In genomic region chr12:93743999-93744689, GRCh38 we compare ENCODE assay signal across 15 cellular contexts.
DNase-seq lines count a peak whose midpoint lies in the region; ATAC-seq and TF ChIP-seq lines count a peak whose summit lies in the region.
"Had no signal": no experiment of that assay in that cellular context is flagged by ENCODE, and none has a peak within 500 bp of the region (broad histone marks: within the 10 kb centered on the region; RNA-seq: fewer than 3 reads in every experiment).

No MANE protein-coding gene starts in this region.

- H3K4me1 ChIP-seq in iPS-20b (ENCODE audit: insufficient read depth, low read length) (peaks cover 33% of the 10 kb centered on the region; the same call in 1 of the 2 replicates), stomach (peaks cover 4 to 63% (median 35%) of the 10 kb centered on the region in 4 donors)
- H3K4me1 ChIP-seq: colonic mucosa had no signal

- H3K9ac ChIP-seq in iPS-20b (ENCODE audit: low read depth, low read length): peak overlapping the region; percentile 27; the same call in 1 of the 2 replicates

- no peak for TF ChIP-seq CTCF in stomach (IDR thresholded peaks at IDR 0.05)

- H3K27me3 ChIP-seq in iPS-20b (ENCODE audit: insufficient read depth, low read length) (no peaks in the 10 kb centered on the region), stomach (no peaks in the 10 kb centered on the region)
- H3K27me3 ChIP-seq: colonic mucosa, esophagus muscularis mucosa had no signal

- TF ChIP-seq POLR2A in stomach (IDR thresholded peaks at IDR 0.05) (no peak), GM18505 (IDR thresholded peaks at IDR 0.05; ENCODE audit: borderline replicate concordance, extremely low read depth, insufficient read depth, insufficient read length) (no peak)

- ATAC-seq in T-helper 17 cell: no peak
- ATAC-seq in GM18505 (IDR thresholded peaks at IDR 0.05; ENCODE audit: unreplicated experiment): no peak

- intact Hi-C loops in stomach (cut with DNase I; ENCODE audit: low total_unique reads): loop anchor here (5.0 kb wide), 1 partner anchor 172 kb away; the partner anchor contains the start of gene SOCS2

- peak overlapping the region; percentile 97 for H3K27ac Mint-ChIP-seq in T-helper 17 cell
- H3K27ac Mint-ChIP-seq: activated CD4-positive, alpha-beta T cell treated with anti-CD3 and anti-CD28 coated beads, Interleukin-2, amount 10 ng/mL, durations not matched to agents 24 days and 14 days; activated T-cell treated with anti-CD3 and anti-CD28 coated beads, Interleukin-2, amount 50 U/mL, for 24 hours had no signal

- no peaks in the 10 kb centered on the region for H3K27me3 Mint-ChIP-seq in T-helper 17 cell
- H3K27me3 Mint-ChIP-seq: activated CD4-positive, alpha-beta T cell treated with anti-CD3 and anti-CD28 coated beads, Interleukin-2, amount 10 ng/mL, durations not matched to agents 24 days and 14 days; activated T-cell treated with anti-CD3 and anti-CD28 coated beads, Interleukin-2, amount 50 U/mL, for 24 hours had no signal

- WGBS in stomach, 5 donors: 91 to 98% (median 92%) methylated on average over 4 of the region's 4 CpGs

- H3K36me3 ChIP-seq in iPS-20b (ENCODE audit: insufficient read depth, low read depth, low read length) (no peaks in the 10 kb centered on the region), stomach (no peaks in the 10 kb centered on the region)
- H3K36me3 ChIP-seq: colonic mucosa, esophagus muscularis mucosa, neutrophil had no signal

- no peak for TF ChIP-seq EP300 in stomach (IDR thresholded peaks at IDR 0.05)

- H3K9me3 ChIP-seq in T-helper 17 cell (ENCODE audit: control insufficient read depth, low read length, poor library complexity, severe bottlenecking): no peaks in the 10 kb centered on the region
- H3K9me3 ChIP-seq in iPS-20b (ENCODE audit: insufficient read depth, low read depth, low read length): no peaks in the 10 kb centered on the region
- no peaks in the 10 kb centered on the region for H3K9me3 ChIP-seq in stomach
- H3K9me3 ChIP-seq: colonic mucosa, esophagus muscularis mucosa, neutrophil had no signal

- H3K27ac ChIP-seq in iPS-20b (ENCODE audit: low read length) (no peak overlapping the region), stomach (peak overlapping the region in 3 of 5 donors; percentile 89 to 94 (median 91))
- H3K27ac ChIP-seq: colonic mucosa, neutrophil had no signal

- H3K4me3 ChIP-seq in iPS-20b (ENCODE audit: low read length) (no peak overlapping the region), stomach (no peak overlapping the region)
- H3K4me3 ChIP-seq: colonic mucosa had no signal

- DNase-seq in NCI-H2227 treated with DMSO at 0.1 percent for 48 hours (lab: John Stamatoyannopoulos, UW): peak; percentile 61
- DNase-seq in NCI-H2227 (lab: John Stamatoyannopoulos, UW; ENCODE audit: unreplicated experiment): no peak
- DNase-seq in T-helper 17 cell: no peak
- no peak for DNase-seq in stomach
- no peak for DNase-seq in OCI-M1 (lab: John Stamatoyannopoulos, UW)
- DNase-seq in AG08395 (ENCODE audit: low spot score): no peak
- DNase-seq: activated CD4-positive, alpha-beta T cell treated with anti-CD3 and anti-CD28 coated beads, Interleukin-2, amount 10 ng/mL, durations not matched to agents 24 days and 14 days; activated T-cell treated with anti-CD3 and anti-CD28 coated beads, Interleukin-2, amount 50 U/mL, for 24 hours; colonic mucosa; hypothalamus; stimulated activated CD4-positive, alpha-beta T cell treated with anti-CD3 and anti-CD28 coated beads, Interleukin-4, amount 100 ng/mL, for 4 hours had no signal

- H3K36me3 Mint-ChIP-seq in T-helper 17 cell (ENCODE audit: low read depth): no peaks in the 10 kb centered on the region

- H3K4me1 Mint-ChIP-seq in T-helper 17 cell: peaks cover 39% of the 10 kb centered on the region

- peak overlapping the region; percentile 9 for H3K4me3 Mint-ChIP-seq in T-helper 17 cell
- H3K4me3 Mint-ChIP-seq: activated T-cell treated with anti-CD3 and anti-CD28 coated beads, Interleukin-2, amount 50 U/mL, for 24 hours had no signal
